10 cellular contexts compared by ENCODE assay signal in genomic region chr7:34696415-34696814, GRCh38. TPM values are rescaled to one million over a fixed set of nuclear protein-coding genes. Genes with fewer than 3 reads are reported as not detected.
"Had no signal": no experiment of that assay in that cellular context is flagged by ENCODE, and none has a peak within 500 bp of the region (broad histone marks: within the 10 kb centered on the region; RNA-seq: fewer than 3 reads in every experiment).

No MANE protein-coding gene starts in this region.

- ATAC-seq: GM23338, HCT116 had no signal

- FAIRE-seq: HTR-8/SVneo had no signal

- H3K9ac ChIP-seq: KMS-11 had no signal

- H2AFZ ChIP-seq: GM23338 had no signal

- H3K4me3 ChIP-seq: GM23338, HAP-1 had no signal

- DNase-seq: H7, HFFc6, KBM-7 had no signal

- H3K4me1 ChIP-seq: HAP-1 had no signal

- H3K36me3 ChIP-seq: HAP-1 had no signal

- H3K4me2 ChIP-seq: GM23338, KMS-11 had no signal

- H3K27ac ChIP-seq: KMS-11 had no signal

- H3K9me3 ChIP-seq: HAP-1 had no signal

RNA-seq across cellular contexts. Expression of gene NPSR1, which starts 38.4 kb away (rescaled TPM):
- total RNA-seq: GM23338, H4, H7, HFFc6 had no signal
- polyA plus RNA-seq: GM23338, IgD-negative memory B cell had no signal
